In the genomic region with DNA sequence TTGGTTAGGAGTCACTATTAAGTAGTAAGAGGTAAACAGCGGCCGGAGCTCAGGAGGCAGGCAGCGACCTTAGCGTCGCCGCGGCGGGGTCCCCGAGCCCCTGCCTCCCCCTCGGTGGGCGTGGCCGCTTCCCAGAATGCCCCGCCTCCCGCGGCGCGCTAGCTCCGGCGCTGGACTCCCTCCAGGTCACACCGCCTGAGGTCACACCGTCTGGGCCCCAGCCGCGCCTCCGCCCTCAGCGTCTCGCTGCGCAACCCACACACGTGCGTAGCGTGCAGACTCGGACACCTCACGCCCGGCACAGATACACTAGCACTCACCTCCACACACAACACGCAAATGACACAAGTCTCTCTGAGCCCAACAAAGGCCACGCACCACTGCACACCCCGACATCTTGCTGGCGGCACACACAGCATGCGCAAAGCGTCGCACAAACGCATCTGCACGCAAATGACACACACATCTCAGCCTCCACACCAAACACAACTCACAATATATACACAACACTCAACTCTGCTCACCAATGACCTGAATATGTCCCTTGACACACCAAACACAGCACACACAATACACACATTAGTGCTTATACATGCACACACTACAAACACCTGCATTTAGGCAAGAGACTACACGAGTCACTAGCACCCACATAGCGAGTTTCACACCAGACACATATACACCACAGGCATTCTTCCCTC, we compare ENCODE assay signal across 12 cellular contexts. TPM values are rescaled to one million over a fixed set of nuclear protein-coding genes. Genes with fewer than 3 reads are reported as not detected.
A peak's percentile ranks its signal among the peaks of the same experiment; 100 is the strongest.
DNase-seq lines count a peak whose midpoint lies in the region; ATAC-seq and TF ChIP-seq lines count a peak whose summit lies in the region.
"Had no signal": no experiment of that assay in that cellular context is flagged by ENCODE, and none has a peak within 500 bp of the region (broad histone marks: within the 10 kb centered on the region; RNA-seq: fewer than 3 reads in every experiment).

No MANE protein-coding gene starts in this region.

- peak; percentile 10 for ATAC-seq in naive thymus-derived CD4-positive, alpha-beta T cell
- no peak for ATAC-seq in HG02571 (IDR thresholded peaks at IDR 0.05; ENCODE audit: unreplicated experiment)
- ATAC-seq: A549 had no signal

- POLR2A ChIA-PET in naive thymus-derived CD4-positive, alpha-beta T cell (lab: Charles Lee) = interaction anchor here (0.6 to 1.2 kb wide), 2 partner anchors 19 to 420 kb away, joined by 3 read pairs; no protein-coding TSS in a partner anchor

- no peaks in the 10 kb centered on the region for H3K9me3 ChIP-seq in breast epithelium
- H3K9me3 ChIP-seq in mammary epithelial cell (replicated peaks; ENCODE audit: insufficient read depth, low read length) = no peaks in the 10 kb centered on the region
- H3K9me3 ChIP-seq in cardiac muscle cell (ENCODE audit: low read depth) = no peaks in the 10 kb centered on the region
- H3K9me3 ChIP-seq in naive thymus-derived CD4-positive, alpha-beta T cell (ENCODE audit: control insufficient read depth in 2 of 3, low read length in 3 of 3) = no peaks in the 10 kb centered on the region
- no peaks in the 10 kb centered on the region for H3K9me3 ChIP-seq in vagina
- H3K9me3 ChIP-seq: A549 had no signal

- 72% methylated on average over 40 of the region's 44 CpGs for WGBS in mammary epithelial cell (ENCODE audit: low coverage, missing lambda C conversion rate)

- DNase-seq in breast epithelium (ENCODE audit: low spot score in 2 of 2) = peak in 1 of 2 donors; percentile 60
- DNase-seq in mammary epithelial cell = no peak
- DNase-seq in cardiac muscle cell (ENCODE audit: low read depth in 1 of 2, low spot score in 1 of 2) = peak; percentile 36 to 61
- peak in 1 of 9 donors; percentile 33 for DNase-seq in naive thymus-derived CD4-positive, alpha-beta T cell
- no peak for DNase-seq in vagina (ENCODE audit: extremely low spot score in 2 of 2)
- DNase-seq in mesenteric fat pad (ENCODE audit: low spot score) = no peak
- no peak for DNase-seq in SHP77 (lab: John Stamatoyannopoulos, UW)
- DNase-seq: activated CD8-positive, alpha-beta memory T cell treated with anti-CD3 and anti-CD28 coated beads for 24 hours; NCI-H2107 had no signal

- no peaks in the 10 kb centered on the region for H3K36me3 Mint-ChIP-seq in naive thymus-derived CD4-positive, alpha-beta T cell

- CTCF ChIA-PET in mammary epithelial cell (lab: Charles Lee; ENCODE audit: low non-redundant PET) = no interaction called here
- CTCF ChIA-PET in naive thymus-derived CD4-positive, alpha-beta T cell (lab: Charles Lee) = interaction anchor here (0.7 kb wide), 1 partner anchor 368 kb away, joined by 3 read pairs; no protein-coding TSS in a partner anchor

- no peaks in the 10 kb centered on the region for H4K20me1 ChIP-seq in mammary epithelial cell (ENCODE audit: insufficient read depth, low read length)

- TF ChIP-seq CTCF in breast epithelium (IDR thresholded peaks at IDR 0.05) (no peak), mammary epithelial cell (conservative IDR thresholded peaks at IDR 0.05 in 1 of 2, IDR thresholded peaks at IDR 0.05 in 1 of 2; ENCODE audit: extremely low read depth in 1 of 2, insufficient read depth in 1 of 2, low read depth in 1 of 2, low read length in 2 of 2) (no peak), cardiac muscle cell (IDR thresholded peaks at IDR 0.05; ENCODE audit: low read depth, low read length) (no peak), vagina (IDR thresholded peaks at IDR 0.05) (no peak)

- H3K27me3 Mint-ChIP-seq in naive thymus-derived CD4-positive, alpha-beta T cell = peaks cover 10 to 46% (median 30%) of the 10 kb centered on the region in 5 donors

- no peak for TF ChIP-seq POLR2A in breast epithelium (IDR thresholded peaks at IDR 0.05)
- TF ChIP-seq POLR2A in vagina (IDR thresholded peaks at IDR 0.05) = no peak

- no peak overlapping the region for H3K9ac ChIP-seq in mammary epithelial cell (ENCODE audit: insufficient read depth, low read length)

- H3K27ac ChIP-seq in breast epithelium = no peak overlapping the region
- H3K27ac ChIP-seq in mammary epithelial cell (ENCODE audit: insufficient read depth, low read depth, low read length) = no peak overlapping the region
- no peak overlapping the region for H3K27ac ChIP-seq in cardiac muscle cell
- no peak overlapping the region for H3K27ac ChIP-seq in naive thymus-derived CD4-positive, alpha-beta T cell (ENCODE audit: low read depth, low read length)
- no peak overlapping the region for H3K27ac ChIP-seq in vagina
- H3K27ac ChIP-seq: A549, HL-60 had no signal

- H3K4me1 Mint-ChIP-seq in naive thymus-derived CD4-positive, alpha-beta T cell = peaks cover 0 to 23% (median 16%) of the 10 kb centered on the region in 7 donors

- dilution Hi-C loops in mammary epithelial cell (cut with HindIII; ENCODE audit: low sequenced_read_pairs) = no loop called here

- in situ Hi-C loops in mammary epithelial cell (cut with MboI; ENCODE audit: low sequenced_read_pairs in 2 of 2) = no loop called here

- H3K27ac Mint-ChIP-seq in naive thymus-derived CD4-positive, alpha-beta T cell = no peak overlapping the region

- no peak overlapping the region for H3K4me2 ChIP-seq in mammary epithelial cell (ENCODE audit: insufficient read depth, low read depth, low read length)
- H3K4me2 ChIP-seq: A549 had no signal

- peaks cover 0 to 1% (median 0%) of the 10 kb centered on the region in 11 donors for H3K9me3 Mint-ChIP-seq in naive thymus-derived CD4-positive, alpha-beta T cell

- H3K4me1 ChIP-seq in breast epithelium (no peaks in the 10 kb centered on the region), mammary epithelial cell (ENCODE audit: insufficient read depth, low read length) (peaks cover 25% of the 10 kb centered on the region), cardiac muscle cell (ENCODE audit: low read depth) (peaks cover 20% of the 10 kb centered on the region), vagina (peaks cover 28% of the 10 kb centered on the region)
- H3K4me1 ChIP-seq in naive thymus-derived CD4-positive, alpha-beta T cell (ENCODE audit: control insufficient read depth in 2 of 2, insufficient read depth in 2 of 2, low read length in 2 of 2) = peaks cover 0 to 17% of the 10 kb centered on the region in 2 donors

- BruUV-seq in mammary epithelial cell (replicated peaks; lab: Mats Ljungman, UMichigan) = no TSS peak

- H3K27me3 ChIP-seq in breast epithelium (no peaks in the 10 kb centered on the region), mammary epithelial cell (ENCODE audit: insufficient read depth, low read length) (no peaks in the 10 kb centered on the region), cardiac muscle cell (no peaks in the 10 kb centered on the region), vagina (no peaks in the 10 kb centered on the region)
- H3K27me3 ChIP-seq in naive thymus-derived CD4-positive, alpha-beta T cell (ENCODE audit: control insufficient read depth in 2 of 2, insufficient read depth in 2 of 2, low read length in 2 of 2) = no peaks in the 10 kb centered on the region

- H3K4me3 ChIP-seq in breast epithelium (peak overlapping the region in 2 of 3 donors; percentile 9 to 50), mammary epithelial cell (replicated peaks in 1 of 3; ENCODE audit: insufficient read depth in 1 of 3, low read depth in 2 of 3, low read length in 3 of 3) (no peak overlapping the region), cardiac muscle cell (no peak overlapping the region), vagina (peak overlapping the region; percentile 0 to 7)
- H3K4me3 ChIP-seq in naive thymus-derived CD4-positive, alpha-beta T cell (ENCODE audit: low read length) = no peak overlapping the region
- H3K4me3 ChIP-seq: A549 had no signal

- no peak overlapping the region for H3K4me3 Mint-ChIP-seq in naive thymus-derived CD4-positive, alpha-beta T cell

- H3K36me3 ChIP-seq in breast epithelium (no peaks in the 10 kb centered on the region), mammary epithelial cell (ENCODE audit: insufficient read depth, low read length) (no peaks in the 10 kb centered on the region), cardiac muscle cell (no peaks in the 10 kb centered on the region), vagina (no peaks in the 10 kb centered on the region)
- H3K36me3 ChIP-seq in naive thymus-derived CD4-positive, alpha-beta T cell (ENCODE audit: control insufficient read depth in 2 of 3, insufficient read depth in 3 of 3, low read length in 3 of 3) = no peaks in the 10 kb centered on the region

- intact Hi-C loops in breast epithelium (cut with DNase I; ENCODE audit: low total_unique reads) = no loop called here
- intact Hi-C loops in mammary epithelial cell (cut with micrococcal nuclease) = no loop called here
- intact Hi-C loops in naive thymus-derived CD4-positive, alpha-beta T cell (cut with micrococcal nuclease) = no loop called here
- intact Hi-C loops in vagina (cut with DNase I) = no loop called here

- no peaks in the 10 kb centered on the region for H3K79me2 ChIP-seq in mammary epithelial cell (ENCODE audit: insufficient read depth, low read length)

- no peak overlapping the region for H2AFZ ChIP-seq in mammary epithelial cell (ENCODE audit: low read depth, low read length)

RNA-seq across cellular contexts. Expression of gene CDKN1A, which starts 17.6 kb away (rescaled TPM):
- 100 to 1,000 TPM; 125 to 144 (median 143) TPM for total RNA-seq in breast epithelium
- 100 to 1,000 TPM; 687 to 707 TPM for total RNA-seq in mammary epithelial cell
- polyA plus RNA-seq in mammary epithelial cell = 414 TPM
- polyA minus RNA-seq in mammary epithelial cell = 451 TPM
- 60.8 and 119 TPM in 2 replicates for total RNA-seq in cardiac muscle cell
- polyA plus RNA-seq in cardiac muscle cell = 70.8 and 141 TPM in 2 replicates
- 100 to 1,000 TPM in 2 of 5 experiments, 10 to 100 TPM in 1, 1 to 10 TPM in 2; 1.5 to 156 (median 53.6) TPM for total RNA-seq in naive thymus-derived CD4-positive, alpha-beta T cell
- under 1 TPM; 0.08 to 0.19 TPM for polyA plus RNA-seq in naive thymus-derived CD4-positive, alpha-beta T cell
- 169 TPM for total RNA-seq in vagina
- 245 TPM for total RNA-seq in mesenteric fat pad

RNA-seq across cellular contexts. Expression of gene RAB44, which starts 36.7 kb away (rescaled TPM):
- 1 to 10 TPM in 1 of 3 donors, under 1 TPM in 2; under 0.01 to 1.9 (median 0.29) TPM for total RNA-seq in breast epithelium
- under 1 TPM in 1 of 2 donors, not detected in 1; 0.17 TPM for total RNA-seq in mammary epithelial cell
- polyA plus RNA-seq in mammary epithelial cell = 0.02 TPM
- not detected for polyA minus RNA-seq in mammary epithelial cell
- total RNA-seq in cardiac muscle cell = not detected in 2 replicates
- polyA plus RNA-seq in cardiac muscle cell = not detected in 2 replicates
- total RNA-seq in naive thymus-derived CD4-positive, alpha-beta T cell = 10 to 100 TPM in 1 of 5 experiments, 1 to 10 TPM in 1, under 1 TPM in 1, not detected in 2; 0.07 to 10.1 (median 1.8) TPM
- not detected for polyA plus RNA-seq in naive thymus-derived CD4-positive, alpha-beta T cell
- total RNA-seq in vagina = 0.49 TPM
- 0.35 TPM for total RNA-seq in mesenteric fat pad

Comparison
In these comparisons a context has a peak if more than half of its experiments do, and no peak if none do; other contexts are left out.
1. H3K4me3 ChIP-seq: peak in breast epithelium (2 of 3) and vagina (2 of 2); none in mammary epithelial cell (0 of 3), cardiac muscle cell (single experiment) and naive thymus-derived CD4-positive, alpha-beta T cell (single experiment).
2. DNase-seq: peak in cardiac muscle cell (2 of 2); none in mammary epithelial cell (single experiment), vagina (0 of 2), mesenteric fat pad (single experiment) and SHP77 (0 of 2).